ENCODE assay signal across 9 cellular contexts in the genomic region with DNA sequence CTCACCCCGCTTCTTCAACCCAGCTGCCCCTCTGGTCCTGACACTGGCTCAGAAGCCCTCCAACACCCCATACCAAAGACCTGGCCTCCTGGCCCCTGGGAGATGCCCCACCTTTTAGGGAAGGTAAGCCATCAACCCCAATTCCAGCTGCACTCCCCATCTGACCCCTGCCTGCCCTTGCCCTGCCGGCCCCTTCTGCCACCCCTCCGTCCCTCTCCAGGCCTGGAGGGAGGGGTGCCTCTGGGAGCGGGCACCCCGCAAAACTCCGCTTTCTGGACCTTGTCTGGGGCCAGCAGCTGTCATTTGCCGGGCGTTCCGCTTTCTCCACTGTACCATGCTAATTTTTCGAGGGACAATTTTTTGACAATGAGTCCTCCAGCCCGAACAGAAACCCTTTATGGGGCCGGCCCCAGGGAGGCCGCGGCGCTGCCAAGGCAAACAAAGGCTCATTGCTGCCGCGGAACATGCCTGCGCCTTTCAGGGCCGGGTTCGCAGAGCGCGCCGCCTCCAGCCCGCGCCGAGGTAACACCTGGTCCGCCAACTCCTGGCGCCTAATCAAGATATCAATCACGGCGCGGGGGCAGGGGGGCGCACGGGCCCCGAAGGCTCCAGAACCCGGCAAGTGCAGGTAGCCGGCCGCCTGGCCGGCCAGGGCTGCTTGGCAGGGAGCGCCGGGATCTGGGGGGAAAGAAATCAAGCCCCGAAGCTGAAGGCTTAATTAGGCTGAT.
DNase-seq lines count a peak whose midpoint lies in the region; ATAC-seq, FAIRE-seq and TF ChIP-seq lines count a peak whose summit lies in the region.
"Had no signal": no experiment of that assay in that cellular context is flagged by ENCODE, and none has a peak within 500 bp of the region (broad histone marks: within the 10 kb centered on the region; RNA-seq: fewer than 3 reads in every experiment).

No MANE protein-coding gene starts in this region.

- H3K4me3 ChIP-seq in ACC112 (ENCODE audit: low read depth, low read length), result peak overlapping the region; percentile 69
- H3K4me3 ChIP-seq in coronary artery, result peak overlapping the region; percentile 61
- peak overlapping the region in 1 of 3 donors; percentile 35 for H3K4me3 ChIP-seq in liver (ENCODE audit: low read depth in 1 of 3, low read length in 3 of 3)
- H3K4me3 ChIP-seq in tibial artery, result peak overlapping the region; percentile 42 to 47

- H2AFZ ChIP-seq in ACC112 (ENCODE audit: low read length, unreplicated experiment), result peak overlapping the region; percentile 14

- H3K9me3 ChIP-seq in liver (ENCODE audit: control insufficient read depth in 4 of 4, low read length in 3 of 4) (no peaks in the 10 kb centered on the region), tibial artery (no peaks in the 10 kb centered on the region)

- peak; percentile 19 to 57 for TF ChIP-seq RAD21 in liver (IDR thresholded peaks at IDR 0.05)

- peak overlapping the region; percentile 17 to 38 for H3K9ac ChIP-seq in liver (ENCODE audit: low read depth in 1 of 2, low read length in 2 of 2)

- no peaks in the 10 kb centered on the region for H3K79me2 ChIP-seq in ACC112 (ENCODE audit: control insufficient read depth, insufficient read depth, low read length, unreplicated experiment)

- TF ChIP-seq POLR2A in H54 (IDR thresholded peaks at IDR 0.05; ENCODE audit: low read depth, low read length), result no peak

- intact Hi-C loops in tibial artery (cut with DNase I; ENCODE audit: low total_unique reads), result loop anchor here (10.0 kb wide), 1 partner anchor 93 kb away; no protein-coding TSS in a partner anchor

- WGBS in liver, result 8% methylated on average over 41 of the region's 41 CpGs

- no peaks in the 10 kb centered on the region for H3K36me3 ChIP-seq in ACC112 (ENCODE audit: insufficient read depth, low read length)
- no peaks in the 10 kb centered on the region for H3K36me3 ChIP-seq in liver (ENCODE audit: control insufficient read depth in 4 of 4, insufficient read depth in 3 of 4, low read depth in 1 of 4, low read length in 3 of 4)
- H3K36me3 ChIP-seq in tibial artery, result no peaks in the 10 kb centered on the region

- DNase-seq in NCI-H1436 treated with DMSO at 0.1 percent for 48 hours (lab: John Stamatoyannopoulos, UW) (peak; percentile 34), coronary artery (ENCODE audit: low spot score) (peak; percentile 56), tibial artery (peak in 1 of 2 donors; percentile 79), H54 (ENCODE audit: insufficient read length, low spot score) (no peak)
- no peak for DNase-seq in activated CD8-positive, alpha-beta memory T cell treated with anti-CD3 and anti-CD28 coated beads, Interleukin-2, amount 50 U/mL, for 4 hours
- DNase-seq: activated B cell treated with CpG ODN at 0.5 μM for 24 hours had no signal

- ATAC-seq in HG02870 (IDR thresholded peaks at IDR 0.05; ENCODE audit: unreplicated experiment), result no peak

- TF ChIP-seq CTCF in coronary artery (IDR thresholded peaks at IDR 0.05) (no peak), liver (IDR thresholded peaks at IDR 0.05; ENCODE audit: low read depth, low read length, missing input control) (no peak), tibial artery (IDR thresholded peaks at IDR 0.05) (no peak)

- no peak for FAIRE-seq in H54 (lab: Jason Lieb, UNC)

- H3K27me3 ChIP-seq in ACC112 (ENCODE audit: insufficient read depth, low read length) (peaks cover 54% of the 10 kb centered on the region), liver (ENCODE audit: control insufficient read depth in 4 of 4, insufficient read depth in 4 of 4, low read length in 3 of 4) (no peaks in the 10 kb centered on the region), tibial artery (peaks cover 0 to 37% of the 10 kb centered on the region in 2 donors)

- H3K4me1 ChIP-seq in ACC112 (ENCODE audit: control insufficient read depth, insufficient read depth, low read length, unreplicated experiment), result peaks cover 8% of the 10 kb centered on the region
- peaks cover 7 to 15% (median 9%) of the 10 kb centered on the region in 4 donors for H3K4me1 ChIP-seq in liver (ENCODE audit: control insufficient read depth in 4 of 4, insufficient read depth in 4 of 4, low read length in 3 of 4)
- H3K4me1 ChIP-seq in tibial artery, result peaks cover 14 to 21% (median 17%) of the 10 kb centered on the region in 4 donors

- H3K27ac ChIP-seq in ACC112 (ENCODE audit: low read depth, low read length) (no peak overlapping the region), coronary artery (no peak overlapping the region), liver (ENCODE audit: low read depth in 1 of 2, low read length in 2 of 2) (no peak overlapping the region), tibial artery (peak overlapping the region in 1 of 2 donors; percentile 6)

TF ChIP-seq in liver, 16 proteins besides CTCF, POLR2A, EP300 and RAD21:
- no peak for TF ChIP-seq SP1 (IDR thresholded peaks at IDR 0.05)

Comparison
In these comparisons a context has a peak if more than half of its experiments do, and no peak if none do; other contexts are left out.
1. DNase-seq: peak in NCI-H1436 treated with DMSO at 0.1 percent for 48 hours (single experiment) and coronary artery (single experiment); none in H54 (single experiment) and activated CD8-positive, alpha-beta memory T cell treated with anti-CD3 and anti-CD28 coated beads, Interleukin-2, amount 50 U/mL, for 4 hours (single experiment).